ENCODE assay signal across 1 cellular context in the genomic region with DNA sequence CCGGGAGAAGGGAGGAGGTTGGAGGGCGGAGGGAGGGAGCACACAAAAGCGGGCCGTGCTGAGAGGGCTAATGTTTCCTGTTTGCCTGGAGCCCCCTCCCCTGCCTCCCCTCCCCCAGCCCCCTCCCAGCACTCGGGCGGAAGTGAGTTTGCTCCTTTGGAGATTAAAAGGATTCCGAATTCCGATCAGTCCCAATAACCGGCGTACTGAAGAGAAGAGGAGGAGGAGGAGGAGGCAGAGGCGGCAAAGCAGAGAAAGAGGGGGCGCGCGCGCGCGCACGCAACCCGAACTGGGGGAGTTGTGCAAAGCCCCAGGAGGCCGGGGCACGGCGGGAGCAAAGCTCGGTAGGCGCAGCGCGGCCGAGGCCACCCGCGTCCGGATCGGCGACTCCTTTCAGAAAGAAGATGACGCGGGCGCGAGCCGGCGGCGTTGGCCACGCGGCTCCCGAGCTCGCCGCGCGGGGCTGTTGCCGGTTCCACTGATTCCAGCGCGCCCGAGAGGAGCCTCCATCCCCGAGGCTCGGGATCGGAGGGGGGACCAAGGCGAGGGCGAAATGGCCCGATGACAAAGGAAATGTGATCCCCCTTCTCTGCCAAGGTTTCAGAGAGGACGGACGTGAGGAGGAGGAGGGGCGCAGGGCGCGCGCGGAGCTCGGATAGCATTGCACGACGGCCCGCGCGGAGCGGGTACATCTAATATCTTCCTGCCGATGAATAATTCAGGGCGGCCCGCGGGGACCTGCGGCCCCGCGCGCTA.
TF ChIP-seq lines count a peak whose summit lies in the region.

No MANE protein-coding gene starts in this region.

TF ChIP-seq in HepG2, 621 proteins besides CTCF, POLR2A, EP300 and RAD21 (continued from another document and continues in another):
- peak; percentile 23; the same call in 1 of the 2 replicates for TF ChIP-seq MAZ (IDR thresholded peaks at IDR 0.05; ENCODE audit: borderline replicate concordance, low read depth, low read length)
- TF ChIP-seq MAZ (CRISPR knock-in tag; IDR thresholded peaks at IDR 0.05; ENCODE audit: low read depth) = peak; percentile 85
- TF ChIP-seq ZNF430 (CRISPR knock-in tag; IDR thresholded peaks at IDR 0.05) = peak; percentile 84; the same call in 1 of the 2 replicates
- no peak for TF ChIP-seq ZKSCAN5 (CRISPR knock-in tag; IDR thresholded peaks at IDR 0.05)
- no peak for TF ChIP-seq YEATS2 (CRISPR knock-in tag; IDR thresholded peaks at IDR 0.05; ENCODE audit: borderline replicate concordance)
- no peak for TF ChIP-seq ZNF572 (CRISPR knock-in tag; IDR thresholded peaks at IDR 0.05)
- TF ChIP-seq ZNF75D (CRISPR knock-in tag; IDR thresholded peaks at IDR 0.05; ENCODE audit: borderline replicate concordance) = no peak
- no peak for TF ChIP-seq NFYB (CRISPR knock-in tag; IDR thresholded peaks at IDR 0.05)
- TF ChIP-seq ZIK1 (CRISPR knock-in tag; IDR thresholded peaks at IDR 0.05; ENCODE audit: borderline replicate concordance, low read depth) = peak; percentile 36; the same call in 1 of the 2 replicates
- no peak for TF ChIP-seq CHD4 (IDR thresholded peaks at IDR 0.05; ENCODE audit: borderline replicate concordance, low read length)
- no peak for TF ChIP-seq MZF1 (CRISPR knock-in tag; IDR thresholded peaks at IDR 0.05; ENCODE audit: borderline replicate concordance)
- peak; percentile 52; the same call in 1 of the 2 replicates for TF ChIP-seq MTA1 (CRISPR knock-in tag; IDR thresholded peaks at IDR 0.05; ENCODE audit: borderline replicate concordance)
- TF ChIP-seq, protein P1, sequence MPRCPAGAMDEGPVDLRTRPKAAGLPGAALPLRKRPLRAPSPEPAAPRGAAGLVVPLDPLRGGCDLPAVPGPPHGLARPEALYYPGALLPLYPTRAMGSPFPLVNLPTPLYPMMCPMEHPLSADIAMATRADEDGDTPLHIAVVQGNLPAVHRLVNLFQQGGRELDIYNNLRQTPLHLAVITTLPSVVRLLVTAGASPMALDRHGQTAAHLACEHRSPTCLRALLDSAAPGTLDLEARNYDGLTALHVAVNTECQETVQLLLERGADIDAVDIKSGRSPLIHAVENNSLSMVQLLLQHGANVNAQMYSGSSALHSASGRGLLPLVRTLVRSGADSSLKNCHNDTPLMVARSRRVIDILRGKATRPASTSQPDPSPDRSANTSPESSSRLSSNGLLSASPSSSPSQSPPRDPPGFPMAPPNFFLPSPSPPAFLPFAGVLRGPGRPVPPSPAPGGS (CRISPR knock-in tag; IDR thresholded peaks at IDR 0.05) = 0 out of 2 replicates have a peak, but pooled peaks have one; percentile 28
- no peak for TF ChIP-seq RBAK (CRISPR knock-in tag; IDR thresholded peaks at IDR 0.05)
- TF ChIP-seq ESRRA (CRISPR knock-in tag; IDR thresholded peaks at IDR 0.05; ENCODE audit: low read depth) = peak; percentile 19; the same call in 1 of the 2 replicates
- peak; percentile 8; the same call in 1 of the 2 replicates for TF ChIP-seq ZFYVE20 (CRISPR knock-in tag; IDR thresholded peaks at IDR 0.05; ENCODE audit: borderline replicate concordance, low read depth)
- no peak for TF ChIP-seq ZNF644 (CRISPR knock-in tag; IDR thresholded peaks at IDR 0.05; ENCODE audit: low read depth)
- TF ChIP-seq ZBTB1 (CRISPR knock-in tag; IDR thresholded peaks at IDR 0.05; ENCODE audit: borderline replicate concordance) = no peak
- peak; percentile 11 for TF ChIP-seq TBL1XR1 (IDR thresholded peaks at IDR 0.05; ENCODE audit: borderline replicate concordance, low read length, partially characterized antibody)
- TF ChIP-seq KDM5B (CRISPR knock-in tag; IDR thresholded peaks at IDR 0.05; ENCODE audit: borderline replicate concordance) = peak; percentile 83
- no peak for TF ChIP-seq SMARCC2 (IDR thresholded peaks at IDR 0.05)
- no peak for TF ChIP-seq NBN (conservative IDR thresholded peaks at IDR 0.05)
- TF ChIP-seq NFATC3 (CRISPR knock-in tag; IDR thresholded peaks at IDR 0.05) = no peak
- no peak for TF ChIP-seq HNRNPL (IDR thresholded peaks at IDR 0.05; ENCODE audit: low read depth, low read length)
- TF ChIP-seq ZC3H4 (CRISPR knock-in tag; IDR thresholded peaks at IDR 0.05; ENCODE audit: borderline replicate concordance) = 0 out of 2 replicates have a peak, but pooled peaks have one; percentile 34
- TF ChIP-seq, protein P2, sequence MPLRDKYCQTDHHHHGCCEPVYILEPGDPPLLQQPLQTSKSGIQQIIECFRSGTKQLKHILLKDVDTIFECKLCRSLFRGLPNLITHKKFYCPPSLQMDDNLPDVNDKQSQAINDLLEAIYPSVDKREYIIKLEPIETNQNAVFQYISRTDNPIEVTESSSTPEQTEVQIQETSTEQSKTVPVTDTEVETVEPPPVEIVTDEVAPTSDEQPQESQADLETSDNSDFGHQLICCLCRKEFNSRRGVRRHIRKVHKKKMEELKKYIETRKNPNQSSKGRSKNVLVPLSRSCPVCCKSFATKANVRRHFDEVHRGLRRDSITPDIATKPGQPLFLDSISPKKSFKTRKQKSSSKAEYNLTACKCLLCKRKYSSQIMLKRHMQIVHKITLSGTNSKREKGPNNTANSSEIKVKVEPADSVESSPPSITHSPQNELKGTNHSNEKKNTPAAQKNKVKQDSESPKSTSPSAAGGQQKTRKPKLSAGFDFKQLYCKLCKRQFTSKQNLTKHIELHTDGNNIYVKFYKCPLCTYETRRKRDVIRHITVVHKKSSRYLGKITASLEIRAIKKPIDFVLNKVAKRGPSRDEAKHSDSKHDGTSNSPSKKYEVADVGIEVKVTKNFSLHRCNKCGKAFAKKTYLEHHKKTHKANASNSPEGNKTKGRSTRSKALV (CRISPR knock-in tag; IDR thresholded peaks at IDR 0.05) = peak; percentile 76
- TF ChIP-seq PTBP1 (IDR thresholded peaks at IDR 0.05; ENCODE audit: low read depth, low read length, poor library complexity, severe bottlenecking) = peak; percentile 35
- TF ChIP-seq, protein P3, sequence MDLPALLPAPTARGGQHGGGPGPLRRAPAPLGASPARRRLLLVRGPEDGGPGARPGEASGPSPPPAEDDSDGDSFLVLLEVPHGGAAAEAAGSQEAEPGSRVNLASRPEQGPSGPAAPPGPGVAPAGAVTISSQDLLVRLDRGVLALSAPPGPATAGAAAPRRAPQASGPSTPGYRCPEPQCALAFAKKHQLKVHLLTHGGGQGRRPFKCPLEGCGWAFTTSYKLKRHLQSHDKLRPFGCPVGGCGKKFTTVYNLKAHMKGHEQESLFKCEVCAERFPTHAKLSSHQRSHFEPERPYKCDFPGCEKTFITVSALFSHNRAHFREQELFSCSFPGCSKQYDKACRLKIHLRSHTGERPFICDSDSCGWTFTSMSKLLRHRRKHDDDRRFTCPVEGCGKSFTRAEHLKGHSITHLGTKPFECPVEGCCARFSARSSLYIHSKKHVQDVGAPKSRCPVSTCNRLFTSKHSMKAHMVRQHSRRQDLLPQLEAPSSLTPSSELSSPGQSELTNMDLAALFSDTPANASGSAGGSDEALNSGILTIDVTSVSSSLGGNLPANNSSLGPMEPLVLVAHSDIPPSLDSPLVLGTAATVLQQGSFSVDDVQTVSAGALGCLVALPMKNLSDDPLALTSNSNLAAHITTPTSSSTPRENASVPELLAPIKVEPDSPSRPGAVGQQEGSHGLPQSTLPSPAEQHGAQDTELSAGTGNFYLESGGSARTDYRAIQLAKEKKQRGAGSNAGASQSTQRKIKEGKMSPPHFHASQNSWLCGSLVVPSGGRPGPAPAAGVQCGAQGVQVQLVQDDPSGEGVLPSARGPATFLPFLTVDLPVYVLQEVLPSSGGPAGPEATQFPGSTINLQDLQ (CRISPR knock-in tag; IDR thresholded peaks at IDR 0.05) = no peak
- TF ChIP-seq ZNF468 (CRISPR knock-in tag; IDR thresholded peaks at IDR 0.05) = no peak
- TF ChIP-seq MAFG (CRISPR knock-in tag; IDR thresholded peaks at IDR 0.05) = no peak
- TF ChIP-seq ZNF792 (CRISPR knock-in tag; IDR thresholded peaks at IDR 0.05) = no peak
- TF ChIP-seq NFRKB (IDR thresholded peaks at IDR 0.05) = no peak
- TF ChIP-seq TRIM24 (CRISPR knock-in tag; IDR thresholded peaks at IDR 0.05) = no peak
- no peak for TF ChIP-seq ZNF850 (CRISPR knock-in tag; conservative IDR thresholded peaks at IDR 0.05)
- TF ChIP-seq, protein P4, sequence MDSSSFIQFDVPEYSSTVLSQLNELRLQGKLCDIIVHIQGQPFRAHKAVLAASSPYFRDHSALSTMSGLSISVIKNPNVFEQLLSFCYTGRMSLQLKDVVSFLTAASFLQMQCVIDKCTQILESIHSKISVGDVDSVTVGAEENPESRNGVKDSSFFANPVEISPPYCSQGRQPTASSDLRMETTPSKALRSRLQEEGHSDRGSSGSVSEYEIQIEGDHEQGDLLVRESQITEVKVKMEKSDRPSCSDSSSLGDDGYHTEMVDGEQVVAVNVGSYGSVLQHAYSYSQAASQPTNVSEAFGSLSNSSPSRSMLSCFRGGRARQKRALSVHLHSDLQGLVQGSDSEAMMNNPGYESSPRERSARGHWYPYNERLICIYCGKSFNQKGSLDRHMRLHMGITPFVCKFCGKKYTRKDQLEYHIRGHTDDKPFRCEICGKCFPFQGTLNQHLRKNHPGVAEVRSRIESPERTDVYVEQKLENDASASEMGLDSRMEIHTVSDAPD (CRISPR knock-in tag; IDR thresholded peaks at IDR 0.05) = no peak
- TF ChIP-seq, protein P5, sequence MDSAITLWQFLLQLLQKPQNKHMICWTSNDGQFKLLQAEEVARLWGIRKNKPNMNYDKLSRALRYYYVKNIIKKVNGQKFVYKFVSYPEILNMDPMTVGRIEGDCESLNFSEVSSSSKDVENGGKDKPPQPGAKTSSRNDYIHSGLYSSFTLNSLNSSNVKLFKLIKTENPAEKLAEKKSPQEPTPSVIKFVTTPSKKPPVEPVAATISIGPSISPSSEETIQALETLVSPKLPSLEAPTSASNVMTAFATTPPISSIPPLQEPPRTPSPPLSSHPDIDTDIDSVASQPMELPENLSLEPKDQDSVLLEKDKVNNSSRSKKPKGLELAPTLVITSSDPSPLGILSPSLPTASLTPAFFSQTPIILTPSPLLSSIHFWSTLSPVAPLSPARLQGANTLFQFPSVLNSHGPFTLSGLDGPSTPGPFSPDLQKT (CRISPR knock-in tag; IDR thresholded peaks at IDR 0.05; ENCODE audit: borderline replicate concordance) = no peak
- TF ChIP-seq ZNF296 (CRISPR knock-in tag; conservative IDR thresholded peaks at IDR 0.05) = 0 out of 2 replicates have a peak, but pooled peaks have one; percentile 47
- TF ChIP-seq, protein P6, sequence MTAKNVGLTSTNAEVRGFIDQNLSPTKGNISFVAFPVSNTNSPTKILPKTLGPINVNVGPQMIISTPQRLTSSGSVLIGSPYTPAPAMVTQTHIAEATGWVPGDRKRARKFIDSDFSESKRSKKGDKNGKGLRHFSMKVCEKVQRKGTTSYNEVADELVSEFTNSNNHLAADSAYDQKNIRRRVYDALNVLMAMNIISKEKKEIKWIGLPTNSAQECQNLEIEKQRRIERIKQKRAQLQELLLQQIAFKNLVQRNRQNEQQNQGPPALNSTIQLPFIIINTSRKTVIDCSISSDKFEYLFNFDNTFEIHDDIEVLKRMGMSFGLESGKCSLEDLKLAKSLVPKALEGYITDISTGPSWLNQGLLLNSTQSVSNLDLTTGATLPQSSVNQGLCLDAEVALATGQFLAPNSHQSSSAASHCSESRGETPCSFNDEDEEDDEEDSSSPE (CRISPR knock-in tag; IDR thresholded peaks at IDR 0.05) = 0 out of 2 replicates have a peak, but pooled peaks have one; percentile 55
- TF ChIP-seq, protein P7, sequence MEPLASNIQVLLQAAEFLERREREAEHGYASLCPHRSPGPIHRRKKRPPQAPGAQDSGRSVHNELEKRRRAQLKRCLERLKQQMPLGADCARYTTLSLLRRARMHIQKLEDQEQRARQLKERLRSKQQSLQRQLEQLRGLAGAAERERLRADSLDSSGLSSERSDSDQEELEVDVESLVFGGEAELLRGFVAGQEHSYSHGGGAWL (CRISPR knock-in tag; IDR thresholded peaks at IDR 0.05) = peak; percentile 68; the same call in 1 of the 2 replicates
- TF ChIP-seq SKI (IDR thresholded peaks at IDR 0.05; ENCODE audit: partially characterized antibody) = no peak
- TF ChIP-seq, protein P8, sequence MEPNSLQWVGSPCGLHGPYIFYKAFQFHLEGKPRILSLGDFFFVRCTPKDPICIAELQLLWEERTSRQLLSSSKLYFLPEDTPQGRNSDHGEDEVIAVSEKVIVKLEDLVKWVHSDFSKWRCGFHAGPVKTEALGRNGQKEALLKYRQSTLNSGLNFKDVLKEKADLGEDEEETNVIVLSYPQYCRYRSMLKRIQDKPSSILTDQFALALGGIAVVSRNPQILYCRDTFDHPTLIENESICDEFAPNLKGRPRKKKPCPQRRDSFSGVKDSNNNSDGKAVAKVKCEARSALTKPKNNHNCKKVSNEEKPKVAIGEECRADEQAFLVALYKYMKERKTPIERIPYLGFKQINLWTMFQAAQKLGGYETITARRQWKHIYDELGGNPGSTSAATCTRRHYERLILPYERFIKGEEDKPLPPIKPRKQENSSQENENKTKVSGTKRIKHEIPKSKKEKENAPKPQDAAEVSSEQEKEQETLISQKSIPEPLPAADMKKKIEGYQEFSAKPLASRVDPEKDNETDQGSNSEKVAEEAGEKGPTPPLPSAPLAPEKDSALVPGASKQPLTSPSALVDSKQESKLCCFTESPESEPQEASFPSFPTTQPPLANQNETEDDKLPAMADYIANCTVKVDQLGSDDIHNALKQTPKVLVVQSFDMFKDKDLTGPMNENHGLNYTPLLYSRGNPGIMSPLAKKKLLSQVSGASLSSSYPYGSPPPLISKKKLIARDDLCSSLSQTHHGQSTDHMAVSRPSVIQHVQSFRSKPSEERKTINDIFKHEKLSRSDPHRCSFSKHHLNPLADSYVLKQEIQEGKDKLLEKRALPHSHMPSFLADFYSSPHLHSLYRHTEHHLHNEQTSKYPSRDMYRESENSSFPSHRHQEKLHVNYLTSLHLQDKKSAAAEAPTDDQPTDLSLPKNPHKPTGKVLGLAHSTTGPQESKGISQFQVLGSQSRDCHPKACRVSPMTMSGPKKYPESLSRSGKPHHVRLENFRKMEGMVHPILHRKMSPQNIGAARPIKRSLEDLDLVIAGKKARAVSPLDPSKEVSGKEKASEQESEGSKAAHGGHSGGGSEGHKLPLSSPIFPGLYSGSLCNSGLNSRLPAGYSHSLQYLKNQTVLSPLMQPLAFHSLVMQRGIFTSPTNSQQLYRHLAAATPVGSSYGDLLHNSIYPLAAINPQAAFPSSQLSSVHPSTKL (CRISPR knock-in tag; IDR thresholded peaks at IDR 0.05) = peak; percentile 66
- TF ChIP-seq, protein P9, sequence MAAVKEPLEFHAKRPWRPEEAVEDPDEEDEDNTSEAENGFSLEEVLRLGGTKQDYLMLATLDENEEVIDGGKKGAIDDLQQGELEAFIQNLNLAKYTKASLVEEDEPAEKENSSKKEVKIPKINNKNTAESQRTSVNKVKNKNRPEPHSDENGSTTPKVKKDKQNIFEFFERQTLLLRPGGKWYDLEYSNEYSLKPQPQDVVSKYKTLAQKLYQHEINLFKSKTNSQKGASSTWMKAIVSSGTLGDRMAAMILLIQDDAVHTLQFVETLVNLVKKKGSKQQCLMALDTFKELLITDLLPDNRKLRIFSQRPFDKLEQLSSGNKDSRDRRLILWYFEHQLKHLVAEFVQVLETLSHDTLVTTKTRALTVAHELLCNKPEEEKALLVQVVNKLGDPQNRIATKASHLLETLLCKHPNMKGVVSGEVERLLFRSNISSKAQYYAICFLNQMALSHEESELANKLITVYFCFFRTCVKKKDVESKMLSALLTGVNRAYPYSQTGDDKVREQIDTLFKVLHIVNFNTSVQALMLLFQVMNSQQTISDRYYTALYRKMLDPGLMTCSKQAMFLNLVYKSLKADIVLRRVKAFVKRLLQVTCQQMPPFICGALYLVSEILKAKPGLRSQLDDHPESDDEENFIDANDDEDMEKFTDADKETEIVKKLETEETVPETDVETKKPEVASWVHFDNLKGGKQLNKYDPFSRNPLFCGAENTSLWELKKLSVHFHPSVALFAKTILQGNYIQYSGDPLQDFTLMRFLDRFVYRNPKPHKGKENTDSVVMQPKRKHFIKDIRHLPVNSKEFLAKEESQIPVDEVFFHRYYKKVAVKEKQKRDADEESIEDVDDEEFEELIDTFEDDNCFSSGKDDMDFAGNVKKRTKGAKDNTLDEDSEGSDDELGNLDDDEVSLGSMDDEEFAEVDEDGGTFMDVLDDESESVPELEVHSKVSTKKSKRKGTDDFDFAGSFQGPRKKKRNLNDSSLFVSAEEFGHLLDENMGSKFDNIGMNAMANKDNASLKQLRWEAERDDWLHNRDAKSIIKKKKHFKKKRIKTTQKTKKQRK (IDR thresholded peaks at IDR 0.05; ENCODE audit: low read length) = no peak
- TF ChIP-seq ZNF567 (CRISPR knock-in tag; IDR thresholded peaks at IDR 0.05; ENCODE audit: borderline replicate concordance) = no peak
